Comparison of ENCODE assay signal across 8 cellular contexts in genomic region chr17:28041844-28042656, GRCh38. TPM values are rescaled to one million over a fixed set of nuclear protein-coding genes. Genes with fewer than 3 reads are reported as not detected.
DNase-seq lines count a peak whose midpoint lies in the region; ATAC-seq and TF ChIP-seq lines count a peak whose summit lies in the region.

No MANE protein-coding gene starts in this region.

- H3K27me3 Mint-ChIP-seq in activated T-helper 1 cell treated with anti-CD3 and anti-CD28 coated beads, Interleukin-12 subunit alpha, Interleukin-12 subunit beta, Interleukin-2, Interleukin-4 antibody, amounts not matched to agents 30 ng/mL and 10 ng/mL and 1 ng/mL, durations not matched to agents 14 hours and 24 hours and 36 hours (ENCODE audit: insufficient read depth): peaks cover 6% of the 10 kb centered on the region

- TF ChIP-seq CTCF in spleen (IDR thresholded peaks at IDR 0.05 in 8 of 11, conservative IDR thresholded peaks at IDR 0.05 in 3 of 11): no peak

- no peak for TF ChIP-seq POLR2A in spleen (IDR thresholded peaks at IDR 0.05)

- H3K27ac Mint-ChIP-seq in activated T-helper 1 cell treated with anti-CD3 and anti-CD28 coated beads, Interleukin-12 subunit alpha, Interleukin-12 subunit beta, Interleukin-2, Interleukin-4 antibody, amounts not matched to agents 30 ng/mL and 10 ng/mL and 1 ng/mL, durations not matched to agents 14 hours and 24 hours and 36 hours: peak overlapping the region; percentile 72

- peak overlapping the region; percentile 84 to 98 (median 93) for H3K27ac ChIP-seq in spleen

- no peaks in the 10 kb centered on the region for H3K9me3 ChIP-seq in spleen

- H3K4me3 Mint-ChIP-seq in activated T-helper 1 cell treated with anti-CD3 and anti-CD28 coated beads, Interleukin-12 subunit alpha, Interleukin-12 subunit beta, Interleukin-2, Interleukin-4 antibody, amounts not matched to agents 30 ng/mL and 10 ng/mL and 1 ng/mL, durations not matched to agents 14 hours and 24 hours and 36 hours: peak overlapping the region; percentile 85

- peaks cover 35 to 57% (median 50%) of the 10 kb centered on the region in 6 donors for H3K4me1 ChIP-seq in spleen

- H3K36me3 ChIP-seq in spleen: no peaks in the 10 kb centered on the region

- no peak for DNase-seq in activated T-helper 1 cell treated with anti-CD3 and anti-CD28 coated beads, Interleukin-12 subunit alpha, Interleukin-12 subunit beta, Interleukin-2, Interleukin-4 antibody, amounts not matched to agents 30 ng/mL and 10 ng/mL and 1 ng/mL, durations not matched to agents 14 hours and 24 hours and 36 hours (ENCODE audit: low spot score)
- no peak for DNase-seq in spleen
- no peak for DNase-seq in NCI-H1048 (lab: John Stamatoyannopoulos, UW)

- ATAC-seq in GM18867 (IDR thresholded peaks at IDR 0.05; ENCODE audit: unreplicated experiment) (peak; percentile 3), HG02981 (IDR thresholded peaks at IDR 0.05; ENCODE audit: unreplicated experiment) (peak; percentile 3), GM21447 (IDR thresholded peaks at IDR 0.05; ENCODE audit: unreplicated experiment) (no peak), GM18858 (IDR thresholded peaks at IDR 0.05; ENCODE audit: unreplicated experiment) (no peak)

- peaks cover 18% of the 10 kb centered on the region for H3K36me3 Mint-ChIP-seq in activated T-helper 1 cell treated with anti-CD3 and anti-CD28 coated beads, Interleukin-12 subunit alpha, Interleukin-12 subunit beta, Interleukin-2, Interleukin-4 antibody, amounts not matched to agents 30 ng/mL and 10 ng/mL and 1 ng/mL, durations not matched to agents 14 hours and 24 hours and 36 hours (ENCODE audit: low read depth)

- no peaks in the 10 kb centered on the region for H3K9me3 Mint-ChIP-seq in activated T-helper 1 cell treated with anti-CD3 and anti-CD28 coated beads, Interleukin-12 subunit alpha, Interleukin-12 subunit beta, Interleukin-2, Interleukin-4 antibody, amounts not matched to agents 30 ng/mL and 10 ng/mL and 1 ng/mL, durations not matched to agents 14 hours and 24 hours and 36 hours

- peaks cover 54% of the 10 kb centered on the region for H3K4me1 Mint-ChIP-seq in activated T-helper 1 cell treated with anti-CD3 and anti-CD28 coated beads, Interleukin-12 subunit alpha, Interleukin-12 subunit beta, Interleukin-2, Interleukin-4 antibody, amounts not matched to agents 30 ng/mL and 10 ng/mL and 1 ng/mL, durations not matched to agents 14 hours and 24 hours and 36 hours (ENCODE audit: low read depth)

- 4 to 7% (median 5%) methylated on average over 20 to 34 of the region's 34 CpGs for WGBS in spleen, 5 donors

- no peaks in the 10 kb centered on the region for H3K27me3 ChIP-seq in spleen (replicated peaks in 1 of 7)

- H3K4me3 ChIP-seq in iPS-11a (ENCODE audit: low read depth, low read length): peak overlapping the region; percentile 63
- H3K4me3 ChIP-seq in spleen: peak overlapping the region; percentile 67 to 90 (median 76)

- intact Hi-C loops in activated T-helper 1 cell treated with anti-CD3 and anti-CD28 coated beads, Interleukin-12 subunit alpha, Interleukin-12 subunit beta, Interleukin-2, Interleukin-4 antibody, amounts not matched to agents 30 ng/mL and 10 ng/mL and 1 ng/mL, durations not matched to agents 14 hours and 24 hours and 36 hours (cut with micrococcal nuclease): loop anchor here (1.0 to 5.0 kb wide), 8 partner anchors 15 to 585 kb away; partner anchors contain the start of genes IFT20, KSR1, LYRM9 and TMEM97
- intact Hi-C loops in spleen (cut with DNase I; ENCODE audit: low total_unique reads): no loop called here

RNA-seq across cellular contexts. Expression of gene NLK, which starts 0.4 kb away (rescaled TPM):
- 13.6 and 15.5 TPM in 2 replicates for total RNA-seq in activated T-helper 1 cell treated with anti-CD3 and anti-CD28 coated beads, Interleukin-12 subunit alpha, Interleukin-12 subunit beta, Interleukin-2, Interleukin-4 antibody, amounts not matched to agents 30 ng/mL and 10 ng/mL and 1 ng/mL, durations not matched to agents 14 hours and 24 hours and 36 hours
- total RNA-seq in spleen: 10 to 100 TPM; 22.5 to 49.4 (median 37.0) TPM
- 10 to 100 TPM; 12.6 to 15.3 (median 13.9) TPM for polyA plus RNA-seq in spleen

Comparison
In these comparisons a context has a peak if more than half of its experiments do, and no peak if none do; other contexts are left out.
1. ATAC-seq: peak in GM18867 (single experiment) and HG02981 (single experiment); none in GM21447 (single experiment) and GM18858 (single experiment).